ENCODE assay signal across 7 cellular contexts in the genomic region with DNA sequence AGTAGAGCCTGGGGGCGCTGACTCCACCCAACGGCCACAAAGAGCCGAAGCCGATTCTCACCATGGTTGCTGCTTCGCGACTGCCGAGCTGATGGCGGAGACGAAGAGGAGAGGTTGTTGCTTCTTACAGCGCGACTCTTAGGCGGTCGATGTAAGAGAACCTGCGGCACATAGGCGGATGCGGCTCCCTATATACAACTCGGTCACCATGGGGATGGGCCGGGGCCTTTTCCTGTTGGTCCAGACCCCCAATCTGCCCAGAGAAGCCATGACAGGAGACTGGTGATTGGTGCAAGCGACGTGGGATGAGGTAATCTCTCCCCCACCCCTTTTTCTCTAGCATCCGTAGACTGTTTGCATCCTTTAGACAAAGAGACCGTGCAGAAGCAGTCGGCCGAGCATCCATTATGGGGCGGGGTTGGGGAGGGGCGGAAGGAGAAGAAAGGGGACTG. TPM values are rescaled to one million over a fixed set of nuclear protein-coding genes. Genes with fewer than 3 reads are reported as not detected.
DNase-seq lines count a peak whose midpoint lies in the region; ATAC-seq, FAIRE-seq and TF ChIP-seq lines count a peak whose summit lies in the region.

Gene TUBA1A (minus strand): TSS at position 165 of the 452 bp plus-strand sequence. CDS start 101 bp downstream, at position 64.

- FAIRE-seq in GM18507 (lab: Jason Lieb, UNC) (peak; percentile 70), GM12878 (lab: Jason Lieb, UNC) (peak; percentile 65)

- peak within 1 kb of the TSS; percentile 83 for H2AFZ ChIP-seq in GM12878 (ENCODE audit: control insufficient read depth, low read depth, low read length)

- no peak for TF ChIP-seq EP300 in GM12878 (IDR thresholded peaks at IDR 0.05; ENCODE audit: borderline replicate concordance in 1 of 2, control insufficient read depth in 1 of 2, low read depth in 2 of 2, low read length in 2 of 2)

- SMC1A ChIA-PET in GM12878 (lab: Charles Lee; ENCODE audit: uncharacterized antibody, unreplicated experiment): interaction anchor here (0.6 to 1.8 kb wide), 5 partner anchors 56 to 125 kb away, joined by 3 to 5 read pairs (median 3); no protein-coding TSS in a partner anchor

- no peaks in the 10 kb centered on the region for H3K79me2 ChIP-seq in GM12878 (ENCODE audit: control insufficient read depth, insufficient read depth, low read length)

- under 1% methylated on average over 26 of the region's 26 CpGs for WGBS in GM12878 (ENCODE audit: insufficient coverage, insufficient replicate concordance, low lambda C conversion rate, missing lambda C conversion rate)

- no peaks in the 10 kb centered on the region; the same call in none of the 2 replicates for H3K4me1 ChIP-seq in GM12878 (ENCODE audit: control insufficient read depth, insufficient read depth, low read length)

- DNase-seq in GM18507 (ENCODE audit: extremely low spot score, insufficient read length, low read depth): peak; percentile 65
- DNase-seq in NCI-H2029 (lab: John Stamatoyannopoulos, UW): peak; percentile 98
- peak; percentile 92 for DNase-seq in T1000 (lab: John Stamatoyannopoulos, UW)
- DNase-seq in GM12878 (ENCODE audit: low read depth, low spot score): peak; percentile 75
- peak; percentile 37 to 99 (median 95) for DNase-seq in hypothalamus (lab: John Stamatoyannopoulos, UW)
- peak; percentile 96 for DNase-seq in sciatic nerve (ENCODE audit: low spot score)

- BruUV-seq in GM12878 (replicated peaks; lab: Mats Ljungman, UMichigan): no TSS peak

- no peaks in the 10 kb centered on the region for H4K20me1 ChIP-seq in GM12878 (ENCODE audit: control insufficient read depth, insufficient read depth)

- peak within 1 kb of the TSS; percentile 71 for H3K9ac ChIP-seq in GM12878 (ENCODE audit: control insufficient read depth, insufficient read depth, low read length)

- peak within 1 kb of the TSS; percentile 75 for H3K4me3 ChIP-seq in GM12878

- in situ Hi-C loops in GM12878 (cut with MboI): no loop called here

- ATAC-seq in HG02973 (IDR thresholded peaks at IDR 0.05; ENCODE audit: unreplicated experiment): peak; percentile 91
- peak; percentile 93 for ATAC-seq in GM12878
- peak; percentile 97 for ATAC-seq in sciatic nerve

- RAD21 ChIA-PET in GM12878 (lab: Charles Lee; ENCODE audit: unreplicated experiment): interaction anchor here (1.1 to 1.7 kb wide), 3 partner anchors 51 to 119 kb away, joined by 3 to 7 read pairs (median 3); partner anchors contain the start of gene RHEBL1

- POLR2A ChIA-PET in GM12878 (lab: Charles Lee): interaction anchor here (1.1 to 2.0 kb wide), 6 partner anchors 11 to 97 kb away, joined by 3 to 19 read pairs (median 4); partner anchors contain the start of gene TUBA1B

- no peak for TF ChIP-seq RAD21 in GM12878 (IDR thresholded peaks at IDR 0.05; ENCODE audit: insufficient read depth, low read depth, low read length)

- CTCF ChIA-PET in GM12878 (lab: Yijun Ruan, JAX): interaction anchor here (0.6 to 3.7 kb wide), 8 partner anchors 13 to 170 kb away, joined by 3 to 13 read pairs (median 5); partner anchors contain the start of gene TUBA1B

- peak within 1 kb of the TSS; percentile 76 for H3K4me2 ChIP-seq in GM12878 (ENCODE audit: control insufficient read depth, insufficient read depth)

- H3K9me3 ChIP-seq in GM12878 (replicated peaks; ENCODE audit: control insufficient read depth, insufficient read depth, low read length): no peaks in the 10 kb centered on the region

- intact Hi-C loops in GM12878 (cut with micrococcal nuclease; ENCODE audit: unreplicated experiment): loop anchor here (2.0 kb wide), 2 partner anchors 46 to 58 kb away; partner anchors contain the start of gene TUBA1B
- intact Hi-C loops in sciatic nerve (cut with DNase I): loop anchor here (10.0 kb wide), 1 partner anchor 54 kb away; the partner anchor contains the start of gene TUBA1B

- H3K36me3 ChIP-seq in GM12878 (ENCODE audit: control insufficient read depth in 2 of 2, insufficient read depth in 2 of 2, low read length in 1 of 2): no peaks in the 10 kb centered on the region

- H3K27me3 ChIP-seq in GM12878 (replicated peaks in 1 of 2; ENCODE audit: control insufficient read depth in 2 of 2, insufficient read depth in 2 of 2, low read length in 1 of 2): no peaks in the 10 kb centered on the region; a peak in 1 of 4 replicates

- no peak for TF ChIP-seq CTCF in GM12878 (IDR thresholded peaks at IDR 0.05 in 2 of 3, conservative IDR thresholded peaks at IDR 0.05 in 1 of 3; ENCODE audit: control insufficient read depth in 2 of 3, extremely low read depth in 1 of 3, insufficient read depth in 1 of 3, low read depth in 3 of 3, low read length in 3 of 3)

- TF ChIP-seq POLR2A in GM12878 (IDR thresholded peaks at IDR 0.05; ENCODE audit: low read depth, low read length): peak; percentile 96

- peak within 1 kb of the TSS; percentile 72 for H3K27ac ChIP-seq in GM12878 (ENCODE audit: control insufficient read depth, insufficient read depth)

TF ChIP-seq in GM12878, 131 proteins besides CTCF, POLR2A, EP300 and RAD21 (continues in another document):
- TF ChIP-seq CHD2 (IDR thresholded peaks at IDR 0.05; ENCODE audit: borderline replicate concordance, low read depth, low read length): 0 out of 2 replicates have a peak, but pooled peaks have one; percentile 14
- peak; percentile 63; the same call in 1 of the 2 replicates for TF ChIP-seq RUNX3 (IDR thresholded peaks at IDR 0.05; ENCODE audit: low read length)
- TF ChIP-seq CREB1 (IDR thresholded peaks at IDR 0.05; ENCODE audit: low read depth): peak; percentile 81
- no peak for TF ChIP-seq SMARCA5 (IDR thresholded peaks at IDR 0.05)
- peak; percentile 68; the same call in 1 of the 2 replicates for TF ChIP-seq YY1 (IDR thresholded peaks at IDR 0.05; ENCODE audit: low read depth, low read length)
- TF ChIP-seq TAF1 (IDR thresholded peaks at IDR 0.05; ENCODE audit: borderline replicate concordance, low read depth, low read length): peak; percentile 82; the same call in 1 of the 2 replicates
- peak; percentile 65; the same call in 1 of the 2 replicates for TF ChIP-seq SIN3A (IDR thresholded peaks at IDR 0.05; ENCODE audit: low read depth, low read length)
- TF ChIP-seq EGR1 (IDR thresholded peaks at IDR 0.05; ENCODE audit: borderline replicate concordance in 1 of 2, low read depth in 2 of 2, low read length in 2 of 2): 0 out of 3 replicates have a peak, but pooled peaks of 1 of the 2 experiments have one; percentile 8
- TF ChIP-seq BMI1 (IDR thresholded peaks at IDR 0.05; ENCODE audit: borderline replicate concordance): peak; percentile 42; the same call in 1 of the 2 replicates
- TF ChIP-seq, protein P1, sequence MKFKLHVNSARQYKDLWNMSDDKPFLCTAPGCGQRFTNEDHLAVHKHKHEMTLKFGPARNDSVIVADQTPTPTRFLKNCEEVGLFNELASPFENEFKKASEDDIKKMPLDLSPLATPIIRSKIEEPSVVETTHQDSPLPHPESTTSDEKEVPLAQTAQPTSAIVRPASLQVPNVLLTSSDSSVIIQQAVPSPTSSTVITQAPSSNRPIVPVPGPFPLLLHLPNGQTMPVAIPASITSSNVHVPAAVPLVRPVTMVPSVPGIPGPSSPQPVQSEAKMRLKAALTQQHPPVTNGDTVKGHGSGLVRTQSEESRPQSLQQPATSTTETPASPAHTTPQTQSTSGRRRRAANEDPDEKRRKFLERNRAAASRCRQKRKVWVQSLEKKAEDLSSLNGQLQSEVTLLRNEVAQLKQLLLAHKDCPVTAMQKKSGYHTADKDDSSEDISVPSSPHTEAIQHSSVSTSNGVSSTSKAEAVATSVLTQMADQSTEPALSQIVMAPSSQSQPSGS (IDR thresholded peaks at IDR 0.05; ENCODE audit: low read length): peak; percentile 66; the same call in 1 of the 2 replicates
- TF ChIP-seq, protein P2, sequence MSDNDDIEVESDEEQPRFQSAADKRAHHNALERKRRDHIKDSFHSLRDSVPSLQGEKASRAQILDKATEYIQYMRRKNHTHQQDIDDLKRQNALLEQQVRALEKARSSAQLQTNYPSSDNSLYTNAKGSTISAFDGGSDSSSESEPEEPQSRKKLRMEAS (IDR thresholded peaks at IDR 0.05; ENCODE audit: low read depth, low read length): 0 out of 2 replicates have a peak, but pooled peaks have one; percentile 20
- TF ChIP-seq BRCA1 (IDR thresholded peaks at IDR 0.05; ENCODE audit: low read depth, low read length): no peak
- no peak for TF ChIP-seq HCFC1 (IDR thresholded peaks at IDR 0.05; ENCODE audit: low read length)
- no peak for TF ChIP-seq STAT1 (conservative IDR thresholded peaks at IDR 0.05)
- TF ChIP-seq SP1 (IDR thresholded peaks at IDR 0.05; ENCODE audit: low read depth, low read length): peak; percentile 38
- TF ChIP-seq MXI1 (IDR thresholded peaks at IDR 0.05; ENCODE audit: low read depth, low read length): no peak
- TF ChIP-seq FOS (IDR thresholded peaks at IDR 0.05; ENCODE audit: borderline replicate concordance, extremely low read depth, insufficient read length): peak; percentile 14
- no peak for TF ChIP-seq MTA2 (IDR thresholded peaks at IDR 0.05; ENCODE audit: low read depth)

RNA-seq across cellular contexts. Expression of gene TUBA1A, which starts in this region (rescaled TPM):
- total RNA-seq in GM12878 (2013; cell fraction: nucleolus; rRNA removed): 18.5 and 18.7 TPM in 2 replicates
- 281 and 336 TPM in 2 replicates for total RNA-seq in GM12878 (2014; rRNA removed)
- total RNA-seq in GM12878 (2014; rRNA removed; fragmentation: Illumina TruSeq; extraction: Trizol): 188 and 209 TPM in 2 replicates
- total RNA-seq in GM12878 (2021): 148 and 167 TPM in 2 replicates
- 59.9 TPM for polyA plus RNA-seq in GM12878 (2011; ENCODE audit: low read depth)
- 78.7 and 129 TPM in 2 replicates for polyA plus RNA-seq in GM12878 (2011; rRNA removed)
- 165 and 170 TPM in 2 replicates for polyA plus RNA-seq in GM12878 (2011; cell fraction: cytosol; rRNA removed)
- 71.2 and 85.4 TPM in 2 replicates for polyA plus RNA-seq in GM12878 (2011; cell fraction: nucleus; rRNA removed)
- polyA plus RNA-seq in GM12878 (2012): 62.8 and 66.1 TPM in 2 replicates
- polyA plus RNA-seq in GM12878 (2014; fragmentation: Illumina TruSeq; extraction: Trizol): 340 and 395 TPM in 2 replicates
- polyA plus RNA-seq in GM12878 (2014; fragmentation: Nextera tagmentation; extraction: Ambion mirVana): 100 to 1,000 TPM; 431 to 496 TPM
- polyA plus RNA-seq in GM12878 (2014; rRNA removed): 259 and 311 TPM in 2 replicates
- polyA plus RNA-seq in GM12878 (2016; fragmentation: Nextera tagmentation; extraction: Ambion mirVana): 100 to 1,000 TPM; 200 to 217 TPM
- polyA minus RNA-seq in GM12878 (2011; rRNA and poly(A)+ RNA removed): 104 and 131 TPM in 2 replicates
- 12.3 and 25.0 TPM in 2 replicates for polyA minus RNA-seq in GM12878 (2011; cell fraction: cytosol; rRNA and poly(A)+ RNA removed)
- 20.9 and 25.6 TPM in 2 replicates for polyA minus RNA-seq in GM12878 (2011; cell fraction: nucleus; rRNA and poly(A)+ RNA removed)
- 346 TPM for total RNA-seq in sciatic nerve

Comparison
In these comparisons a context has a peak if more than half of its experiments do, and no peak if none do; other contexts are left out.
1. Peak in every context shown above with its lines: DNase-seq, ATAC-seq, H3K4me3 ChIP-seq and H3K27ac ChIP-seq.